10 cellular contexts compared by ENCODE assay signal in genomic region chr12:6199211-6199530, GRCh38. TPM values are rescaled to one million over a fixed set of nuclear protein-coding genes. Genes with fewer than 3 reads are reported as not detected.
DNase-seq lines count a peak whose midpoint lies in the region; ATAC-seq and TF ChIP-seq lines count a peak whose summit lies in the region.
"Had no signal": no experiment of that assay in that cellular context is flagged by ENCODE, and none has a peak within 500 bp of the region (broad histone marks: within the 10 kb centered on the region; RNA-seq: fewer than 3 reads in every experiment).

No MANE protein-coding gene starts in this region.

- no peak overlapping the region for H3K27ac Mint-ChIP-seq in activated naive CD8-positive, alpha-beta T cell

- DNase-seq in H7 (no peak), spleen (no peak), omental fat pad (ENCODE audit: low spot score) (no peak)
- DNase-seq: stimulated activated CD4-positive, alpha-beta T cell treated with anti-CD3 and anti-CD28 coated beads, Interleukin-1b, Interleukin-23, amount 100 ng/mL, for 48 hours had no signal

- H3K9me3 Mint-ChIP-seq in activated naive CD8-positive, alpha-beta T cell (ENCODE audit: low read depth), result no peaks in the 10 kb centered on the region

- H3K27me3 ChIP-seq in H7 (ENCODE audit: control insufficient read depth, insufficient read depth, low read length), result peaks cover 2% of the 10 kb centered on the region; the same call in 1 of the 2 replicates
- peaks cover 0 to 56% (median 14%) of the 10 kb centered on the region in 7 donors for H3K27me3 ChIP-seq in spleen (replicated peaks in 1 of 7)

- H3K4me3 ChIP-seq in H7 (ENCODE audit: insufficient read depth, low read depth, low read length) (peak overlapping the region; percentile 89; the same call in 1 of the 2 replicates), iPS-18c (ENCODE audit: insufficient read depth, low read depth, low read length) (peak overlapping the region; percentile 50; the same call in 1 of the 2 replicates), spleen (peak overlapping the region in 2 of 8 donors; percentile 66 to 83)
- H3K4me3 ChIP-seq: K562 had no signal

- H3K4me1 Mint-ChIP-seq in activated naive CD8-positive, alpha-beta T cell (ENCODE audit: low read depth), result peaks cover 33% of the 10 kb centered on the region

- WGBS in spleen, 5 donors, result 54 to 72% (median 61%) methylated on average over 9 of the region's 9 CpGs

- H3K36me3 Mint-ChIP-seq in activated naive CD8-positive, alpha-beta T cell, result no peaks in the 10 kb centered on the region

- TF ChIP-seq CTCF in spleen (IDR thresholded peaks at IDR 0.05 in 8 of 11, conservative IDR thresholded peaks at IDR 0.05 in 3 of 11) (no peak), omental fat pad (IDR thresholded peaks at IDR 0.05) (no peak)

- H3K4me3 Mint-ChIP-seq in activated naive CD8-positive, alpha-beta T cell, result peak overlapping the region; percentile 56

- intact Hi-C loops in spleen (cut with DNase I; ENCODE audit: low total_unique reads), result loop anchor here (10.0 kb wide), 1 partner anchor 134 kb away; no protein-coding TSS in a partner anchor

- H3K9me3 ChIP-seq in iPS-18c (ENCODE audit: control insufficient read depth, insufficient read depth, low read length), result no peaks in the 10 kb centered on the region
- no peaks in the 10 kb centered on the region for H3K9me3 ChIP-seq in spleen

- ATAC-seq in omental fat pad (ENCODE audit: low FRiP score), result no peak
- no peak for ATAC-seq in GM21515 (IDR thresholded peaks at IDR 0.05; ENCODE audit: unreplicated experiment)
- no peak for ATAC-seq in activated CD4-positive, CD25-positive, alpha-beta regulatory T cell treated with anti-CD3 and anti-CD28 coated beads, Interleukin-2, amount 50 U/mL, for 24 hours
- no peak for ATAC-seq in GM21526 (IDR thresholded peaks at IDR 0.05; ENCODE audit: low FRiP score, unreplicated experiment)
- ATAC-seq: K562 had no signal

- peaks cover 6% of the 10 kb centered on the region for H3K27me3 Mint-ChIP-seq in activated naive CD8-positive, alpha-beta T cell

- H3K4me1 ChIP-seq in spleen, result peaks cover 4 to 64% (median 46%) of the 10 kb centered on the region in 6 donors

- H3K36me3 ChIP-seq in H7 (replicated peaks; ENCODE audit: control insufficient read depth, insufficient read depth, low read length) (no peaks in the 10 kb centered on the region; the same call in 1 of the 2 replicates), spleen (no peaks in the 10 kb centered on the region)

- H3K27ac ChIP-seq in spleen, result peak overlapping the region in 6 of 8 donors; percentile 10 to 85 (median 80)

- no peak for TF ChIP-seq POLR2A in spleen (IDR thresholded peaks at IDR 0.05)

RNA-seq across cellular contexts. Expression of gene CD9, which starts 1.0 kb away (rescaled TPM):
- 266 and 274 TPM in 2 replicates for total RNA-seq in H7 (2014; rRNA removed; shearing (Covaris generic))
- total RNA-seq in spleen (100 to 1,000 TPM in 1 of 7 donors, 10 to 100 TPM in 6; 50.0 to 113 (median 75.7) TPM), omental fat pad (100 to 1,000 TPM in 2 of 4 donors, 10 to 100 TPM in 2; 68.3 to 181 (median 119) TPM)
- polyA plus RNA-seq in spleen, result 10 to 100 TPM; 16.2 to 87.4 (median 50.6) TPM
